In genomic region chr12:132285991-132286681, GRCh38 we compare ENCODE assay signal across 11 cellular contexts. TPM values are rescaled to one million over a fixed set of nuclear protein-coding genes. Genes with fewer than 3 reads are reported as not detected.
DNase-seq lines count a peak whose midpoint lies in the region; ATAC-seq and TF ChIP-seq lines count a peak whose summit lies in the region.
"Had no signal": no experiment of that assay in that cellular context is flagged by ENCODE, and none has a peak within 500 bp of the region (broad histone marks: within the 10 kb centered on the region; RNA-seq: fewer than 3 reads in every experiment).

No MANE protein-coding gene starts in this region.

- no peak overlapping the region for H3K4me3 Mint-ChIP-seq in stimulated activated effector memory CD8-positive, alpha-beta T cell treated with anti-CD3 and anti-CD28 coated beads, Interleukin-12 subunit alpha, Interleukin-12 subunit beta, amount 100 ng/mL, for 72 hours

- H3K4me2 ChIP-seq in PC-3 (ENCODE audit: low read length): peak overlapping the region; percentile 72

- BruUV-seq in PC-3 (replicated peaks; lab: Mats Ljungman, UMichigan): no TSS peak

- H3K4me1 ChIP-seq in PC-3 (ENCODE audit: insufficient read depth, low read length) (peaks cover 58% of the 10 kb centered on the region), ovary (ENCODE audit: insufficient read depth) (peaks cover 2% of the 10 kb centered on the region)
- H3K4me1 ChIP-seq: uterus had no signal

- H3K4me1 Mint-ChIP-seq in stimulated activated effector memory CD8-positive, alpha-beta T cell treated with anti-CD3 and anti-CD28 coated beads, Interleukin-12 subunit alpha, Interleukin-12 subunit beta, amount 100 ng/mL, for 72 hours: peaks cover 7% of the 10 kb centered on the region

- H3K4me3 ChIP-seq in PC-3 (ENCODE audit: low read length) (no peak overlapping the region), fibroblast of pulmonary artery (replicated peaks; ENCODE audit: low read depth, low read length) (peak overlapping the region; percentile 14), ovary (no peak overlapping the region)
- H3K4me3 ChIP-seq: SK-N-MC, uterus had no signal

- ATAC-seq in PC-3 (no peak), GM21360 (IDR thresholded peaks at IDR 0.05; ENCODE audit: unreplicated experiment) (no peak)
- no peak for ATAC-seq in stimulated activated effector memory CD8-positive, alpha-beta T cell treated with anti-CD3 and anti-CD28 coated beads, Interleukin-12 subunit alpha, Interleukin-12 subunit beta, amount 100 ng/mL, for 72 hours

- TF ChIP-seq EP300 in ovary (IDR thresholded peaks at IDR 0.05): no peak

- H3K27me3 ChIP-seq in PC-3 (ENCODE audit: low read length) (no peaks in the 10 kb centered on the region), ovary (no peaks in the 10 kb centered on the region)
- H3K27me3 ChIP-seq: uterus had no signal

- CTCF ChIA-PET in PC-3 (lab: Charles Lee): no interaction called here

- 2 to 3% (median 2%) methylated on average over 43 to 51 of the region's 51 CpGs for WGBS in ovary, 3 donors

- no peaks in the 10 kb centered on the region for H3K9me2 ChIP-seq in PC-3 (replicated peaks; ENCODE audit: low read length)

- H3K9me3 ChIP-seq in PC-3 (ENCODE audit: low read length) (no peaks in the 10 kb centered on the region), ovary (no peaks in the 10 kb centered on the region)
- H3K9me3 ChIP-seq: uterus had no signal

- DNase-seq in DMS79 (lab: John Stamatoyannopoulos, UW): peak; percentile 30
- DNase-seq in PC-3: peak; percentile 67
- DNase-seq in fibroblast of pulmonary artery (ENCODE audit: low read depth): peak; percentile 92
- peak in 4 of 5 donors; percentile 54 to 84 (median 65) for DNase-seq in ovary
- DNase-seq in occipital lobe (lab: John Stamatoyannopoulos, UW): no peak
- DNase-seq in stimulated activated naive CD4-positive, alpha-beta T cell treated with Interleukin-2 at 50 U/mL for 16 hours (lab: John Stamatoyannopoulos, UW): no peak
- DNase-seq in stimulated activated effector memory CD8-positive, alpha-beta T cell treated with anti-CD3 and anti-CD28 coated beads, Interleukin-12 subunit alpha, Interleukin-12 subunit beta, amount 100 ng/mL, for 72 hours (ENCODE audit: low spot score in 2 of 2): no peak

- POLR2A ChIA-PET in PC-3 (lab: Charles Lee; ENCODE audit: unreplicated experiment): interaction anchor here (0.6 kb wide), 1 partner anchor 11 kb away, joined by 3 read pairs; no protein-coding TSS in a partner anchor

- no peaks in the 10 kb centered on the region for H3K36me3 Mint-ChIP-seq in stimulated activated effector memory CD8-positive, alpha-beta T cell treated with anti-CD3 and anti-CD28 coated beads, Interleukin-12 subunit alpha, Interleukin-12 subunit beta, amount 100 ng/mL, for 72 hours
- H3K36me3 Mint-ChIP-seq: naive thymus-derived CD8-positive, alpha-beta T cell had no signal

- no peaks in the 10 kb centered on the region for H3K9me3 Mint-ChIP-seq in stimulated activated effector memory CD8-positive, alpha-beta T cell treated with anti-CD3 and anti-CD28 coated beads, Interleukin-12 subunit alpha, Interleukin-12 subunit beta, amount 100 ng/mL, for 72 hours

- H3K27ac ChIP-seq in PC-3 (ENCODE audit: low read length) (peak overlapping the region; percentile 70), ovary (no peak overlapping the region)
- H3K27ac ChIP-seq: SK-N-MC, uterus had no signal

- intact Hi-C loops in PC-3 (cut with micrococcal nuclease): loop anchor here (5.0 to 10.0 kb wide), 2 partner anchors 41 to 109 kb away; partner anchors contain the start of gene GALNT9
- intact Hi-C loops in ovary (cut with DNase I): no loop called here

- no peaks in the 10 kb centered on the region for H3F3A ChIP-seq in PC-3 (ENCODE audit: low read length, unreplicated experiment)

- H3K36me3 ChIP-seq in PC-3 (ENCODE audit: low read depth, low read length) (no peaks in the 10 kb centered on the region), ovary (no peaks in the 10 kb centered on the region)
- H3K36me3 ChIP-seq: uterus had no signal

- no peak for TF ChIP-seq POLR2A in ovary (IDR thresholded peaks at IDR 0.05)

- H3K27ac Mint-ChIP-seq in stimulated activated effector memory CD8-positive, alpha-beta T cell treated with anti-CD3 and anti-CD28 coated beads, Interleukin-12 subunit alpha, Interleukin-12 subunit beta, amount 100 ng/mL, for 72 hours: no peak overlapping the region
- H3K27ac Mint-ChIP-seq: naive thymus-derived CD8-positive, alpha-beta T cell had no signal

- TF ChIP-seq CTCF in PC-3 (conservative IDR thresholded peaks at IDR 0.05; ENCODE audit: low read depth, low read length) (no peak), fibroblast of pulmonary artery (IDR thresholded peaks at IDR 0.05; ENCODE audit: low read length, missing control alignments) (no peak), ovary (IDR thresholded peaks at IDR 0.05) (no peak)

- H2AFZ ChIP-seq in PC-3 (ENCODE audit: low read length): no peak overlapping the region

- peak overlapping the region; percentile 29; the same call in 1 of the 2 replicates for H3K9ac ChIP-seq in PC-3 (ENCODE audit: low read length)

- H4K20me1 ChIP-seq in PC-3 (ENCODE audit: low read length): no peaks in the 10 kb centered on the region

- no peaks in the 10 kb centered on the region for H3K79me2 ChIP-seq in PC-3 (ENCODE audit: low read length)

RNA-seq across cellular contexts. Expression of gene GALNT9, which starts 43.3 kb away (rescaled TPM):
- total RNA-seq in PC-3 (2014; rRNA removed) (0.44 TPM in 1 of 2 replicates, not detected in the other), ovary (10 to 100 TPM in 1 of 7 donors, 1 to 10 TPM in 3, under 1 TPM in 3; 0.12 to 21.9 (median 1.8) TPM), occipital lobe (1.4 TPM)
- polyA plus RNA-seq in ovary: under 1 TPM in 1 of 2 donors, not detected in 1; 0.57 TPM
- total RNA-seq: naive thymus-derived CD8-positive, alpha-beta T cell had no signal
- polyA plus RNA-seq: naive thymus-derived CD8-positive, alpha-beta T cell had no signal

Comparison
In these comparisons a context has a peak if more than half of its experiments do, and no peak if none do; other contexts are left out.
1. DNase-seq: peak in DMS79 (single experiment), PC-3 (single experiment), fibroblast of pulmonary artery (single experiment) and ovary (4 of 5); none in occipital lobe (single experiment), stimulated activated naive CD4-positive, alpha-beta T cell treated with Interleukin-2 at 50 U/mL for 16 hours (single experiment) and stimulated activated effector memory CD8-positive, alpha-beta T cell treated with anti-CD3 and anti-CD28 coated beads, Interleukin-12 subunit alpha, Interleukin-12 subunit beta, amount 100 ng/mL, for 72 hours (0 of 2).